ENCODE assay signal across 8 cellular contexts in the genomic region with DNA sequence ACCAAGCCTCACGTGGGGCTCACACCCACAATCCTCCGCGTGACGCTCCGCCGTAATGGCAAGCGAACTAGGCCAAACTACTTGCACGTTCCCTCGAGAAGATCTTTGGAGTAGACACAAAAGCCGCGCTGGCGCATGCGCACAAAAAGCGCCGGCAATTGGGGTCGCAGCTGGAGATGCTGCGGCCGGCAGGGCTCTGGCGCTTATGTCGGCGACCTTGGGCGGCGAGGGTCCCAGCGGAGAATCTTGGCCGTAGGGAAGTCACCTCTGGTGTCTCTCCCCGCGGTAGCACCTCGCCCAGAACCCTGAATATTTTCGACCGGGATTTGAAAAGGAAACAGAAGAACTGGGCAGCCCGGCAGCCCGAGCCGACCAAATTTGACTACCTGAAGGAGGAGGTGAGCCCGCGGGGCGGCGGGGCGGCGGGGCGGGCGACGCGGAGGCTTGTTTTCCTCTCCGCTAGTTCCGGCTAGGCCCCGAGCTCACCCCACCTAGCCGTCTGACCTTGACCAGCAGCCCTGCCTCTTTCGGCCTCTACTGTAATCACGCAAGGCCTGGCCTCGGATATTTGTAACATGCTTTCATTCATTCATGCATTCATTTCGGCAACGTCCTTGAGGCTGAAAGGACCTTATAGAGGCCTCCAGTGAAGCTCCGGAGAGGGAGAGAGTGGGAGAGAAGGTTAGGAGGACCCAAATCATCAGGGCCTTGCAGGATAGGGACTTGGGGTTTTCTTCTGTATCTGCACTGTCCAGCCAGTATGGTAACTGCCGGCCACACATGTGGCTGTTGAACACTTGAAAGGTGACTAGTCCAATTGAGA. TPM values are rescaled to one million over a fixed set of nuclear protein-coding genes. Genes with fewer than 3 reads are reported as not detected.
DNase-seq lines count a peak whose midpoint lies in the region; ATAC-seq and TF ChIP-seq lines count a peak whose summit lies in the region.

A gene with protein sequence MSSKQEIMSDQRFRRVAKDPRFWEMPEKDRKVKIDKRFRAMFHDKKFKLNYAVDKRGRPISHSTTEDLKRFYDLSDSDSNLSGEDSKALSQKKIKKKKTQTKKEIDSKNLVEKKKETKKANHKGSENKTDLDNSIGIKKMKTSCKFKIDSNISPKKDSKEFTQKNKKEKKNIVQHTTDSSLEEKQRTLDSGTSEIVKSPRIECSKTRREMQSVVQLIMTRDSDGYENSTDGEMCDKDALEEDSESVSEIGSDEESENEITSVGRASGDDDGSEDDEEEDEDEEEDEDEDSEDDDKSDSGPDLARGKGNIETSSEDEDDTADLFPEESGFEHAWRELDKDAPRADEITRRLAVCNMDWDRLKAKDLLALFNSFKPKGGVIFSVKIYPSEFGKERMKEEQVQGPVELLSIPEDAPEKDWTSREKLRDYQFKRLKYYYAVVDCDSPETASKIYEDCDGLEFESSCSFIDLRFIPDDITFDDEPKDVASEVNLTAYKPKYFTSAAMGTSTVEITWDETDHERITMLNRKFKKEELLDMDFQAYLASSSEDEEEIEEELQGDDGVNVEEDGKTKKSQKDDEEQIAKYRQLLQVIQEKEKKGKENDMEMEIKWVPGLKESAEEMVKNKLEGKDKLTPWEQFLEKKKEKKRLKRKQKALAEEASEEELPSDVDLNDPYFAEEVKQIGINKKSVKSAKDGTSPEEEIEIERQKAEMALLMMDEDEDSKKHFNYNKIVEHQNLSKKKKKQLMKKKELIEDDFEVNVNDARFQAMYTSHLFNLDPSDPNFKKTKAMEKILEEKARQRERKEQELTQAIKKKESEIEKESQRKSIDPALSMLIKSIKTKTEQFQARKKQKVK (minus strand): TSS at position 27 of the 823 bp plus-strand sequence. CDS start 1,779 bp downstream, outside the sequence.
A gene with protein sequence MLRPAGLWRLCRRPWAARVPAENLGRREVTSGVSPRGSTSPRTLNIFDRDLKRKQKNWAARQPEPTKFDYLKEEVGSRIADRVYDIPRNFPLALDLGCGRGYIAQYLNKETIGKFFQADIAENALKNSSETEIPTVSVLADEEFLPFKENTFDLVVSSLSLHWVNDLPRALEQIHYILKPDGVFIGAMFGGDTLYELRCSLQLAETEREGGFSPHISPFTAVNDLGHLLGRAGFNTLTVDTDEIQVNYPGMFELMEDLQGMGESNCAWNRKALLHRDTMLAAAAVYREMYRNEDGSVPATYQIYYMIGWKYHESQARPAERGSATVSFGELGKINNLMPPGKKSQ (plus strand): TSS at position 136 of the 823 bp plus-strand sequence. CDS start 41 bp downstream, at position 177.

- H3K79me1 ChIP-seq in IMR-90 (ENCODE audit: low read depth in 1 of 2, low read length in 2 of 2): peaks cover 13 to 35% of the 10 kb centered on the region in 2 experiments; a peak in 3 of 4 replicates

- H3K56ac ChIP-seq in IMR-90 (ENCODE audit: extremely low read depth, insufficient read depth, low read length): peak within 1 kb of the TSS; percentile 87

- H3K4me1 ChIP-seq in IMR-90 (ENCODE audit: control insufficient read depth, insufficient read depth, low read length): peaks cover 3% of the 10 kb centered on the region
- H3K4me1 ChIP-seq in mononuclear cell (ENCODE audit: insufficient read depth, low read length): peaks cover 21% of the 10 kb centered on the region

- H3K9ac ChIP-seq in IMR-90 (ENCODE audit: low read depth, low read length): peak within 1 kb of the TSS; percentile 99

- intact Hi-C loops in IMR-90 (cut with micrococcal nuclease): loop anchor here (5.0 to 10.0 kb wide), 3 partner anchors 150 to 668 kb away; a partner anchor contains a TSS

- H4K91ac ChIP-seq in IMR-90 (ENCODE audit: insufficient read depth, low read depth, low read length): peak within 1 kb of the TSS; percentile 53

- TF ChIP-seq RAD21 in IMR-90 (IDR thresholded peaks at IDR 0.05; ENCODE audit: low read length): no peak

- H3K14ac ChIP-seq in IMR-90 (replicated peaks; ENCODE audit: low read depth, low read length): peak within 1 kb of the TSS; percentile 96

- H4K8ac ChIP-seq in IMR-90 (ENCODE audit: low read depth in 2 of 2, low read length in 2 of 2): peak within 1 kb of the TSS; percentile 50 to 84

- CTCF ChIA-PET in IMR-90 (lab: Yijun Ruan, JAX): interaction anchor here (2.8 kb wide), 1 partner anchor 13 kb away, joined by 8 read pairs; no protein-coding TSS in a partner anchor

- peak within 1 kb of the TSS; percentile 83 for H2AK9ac ChIP-seq in IMR-90 (replicated peaks; ENCODE audit: low read depth, low read length, poor library complexity)

- H3K4ac ChIP-seq in IMR-90 (ENCODE audit: low read depth, low read length): peak within 1 kb of the TSS; percentile 80

- H4K20me1 ChIP-seq in IMR-90 (ENCODE audit: insufficient read depth, low read length): peaks cover 4% of the 10 kb centered on the region; the same call in 1 of the 2 replicates

- dilution Hi-C loops in IMR-90 (cut with HindIII; ENCODE audit: low sequenced_read_pairs, unreplicated experiment): no loop called here

- H3K27ac ChIP-seq in IMR-90 (ENCODE audit: insufficient read depth, low read length): peak within 1 kb of the TSS; percentile 69

- H3K9me3 ChIP-seq in IMR-90 (ENCODE audit: control insufficient read depth, insufficient read depth, low read length) (no peaks in the 10 kb centered on the region), mononuclear cell (ENCODE audit: low read depth, low read length) (no peaks in the 10 kb centered on the region)

- no peak within 1 kb of the TSS for H2BK15ac ChIP-seq in IMR-90 (ENCODE audit: low read depth, low read length)

- BruUV-seq in IMR-90 (replicated peaks; lab: Mats Ljungman, UMichigan): TSS peak; percentile 52

- peak; percentile 36; the same call in 1 of the 2 replicates for TF ChIP-seq POLR2A in IMR-90 (IDR thresholded peaks at IDR 0.05; ENCODE audit: low read depth, low read length)

- peak within 1 kb of the TSS; percentile 35 for H2BK5ac ChIP-seq in IMR-90 (ENCODE audit: low read depth, low read length, poor library complexity, severe bottlenecking)

- H3K27me3 ChIP-seq in IMR-90 (ENCODE audit: control insufficient read depth, insufficient read depth, low read length): no peaks in the 10 kb centered on the region
- H3K27me3 ChIP-seq in mononuclear cell (ENCODE audit: insufficient read depth, low read length): no peaks in the 10 kb centered on the region

- peak within 1 kb of the TSS; percentile 84 for H3K4me2 ChIP-seq in IMR-90 (ENCODE audit: low read depth, low read length)

- H4K5ac ChIP-seq in IMR-90 (ENCODE audit: low read depth, low read length): peak within 1 kb of the TSS; percentile 65

- peaks cover 11% of the 10 kb centered on the region for H3K36me3 ChIP-seq in IMR-90 (ENCODE audit: control insufficient read depth, insufficient read depth, low read length)

- TF ChIP-seq CTCF in IMR-90 (conservative IDR thresholded peaks at IDR 0.05; ENCODE audit: low read depth, low read length) (no peak), epithelial cell of esophagus (IDR thresholded peaks at IDR 0.05; ENCODE audit: insufficient read depth, low read depth, low read length, missing control alignments) (no peak)

- DNase-seq in DMS 273 (lab: John Stamatoyannopoulos, UW; ENCODE audit: unreplicated experiment): peak; percentile 98
- DNase-seq in IMR-90: peak; percentile 97
- peak; percentile 97 for DNase-seq in OCI-M1 (lab: John Stamatoyannopoulos, UW)
- peak; percentile 92 for DNase-seq in activated T-cell treated with anti-CD3 and anti-CD28 coated beads for 24 hours (ENCODE audit: low read depth)
- peak; percentile 97 for DNase-seq in epithelial cell of esophagus (ENCODE audit: low read depth)
- DNase-seq in stimulated activated CD8-positive, alpha-beta memory T cell treated with anti-CD3 and anti-CD28 coated beads, Interleukin-4, amount 100 ng/mL, for 1 hour (ENCODE audit: low read depth in 2 of 2, low spot score in 1 of 2): peak; percentile 75 to 86

- no peak within 1 kb of the TSS for H2BK20ac ChIP-seq in IMR-90 (ENCODE audit: low read depth, low read length)

- peak within 1 kb of the TSS; percentile 88 for H3K23ac ChIP-seq in IMR-90 (ENCODE audit: low read depth, low read length)

- peak within 1 kb of the TSS; percentile 92 for H2AFZ ChIP-seq in IMR-90 (replicated peaks; ENCODE audit: low read length, poor library complexity)

- H2AK5ac ChIP-seq in IMR-90 (ENCODE audit: low read depth, low read length): peak within 1 kb of the TSS; percentile 31; the same call in 1 of the 2 replicates

- ATAC-seq in GM21528 (IDR thresholded peaks at IDR 0.05; ENCODE audit: low FRiP score, unreplicated experiment) (peak; percentile 94), IMR-90 (ENCODE audit: low read depth) (peak; percentile 97)

- H3K18ac ChIP-seq in IMR-90 (ENCODE audit: low read depth, low read length): peak within 1 kb of the TSS; percentile 13; the same call in 1 of the 2 replicates

- H3K4me3 ChIP-seq in IMR-90 (ENCODE audit: insufficient read depth, low read depth, low read length) (peak within 1 kb of the TSS; percentile 68), epithelial cell of esophagus (ENCODE audit: low read length) (peak within 1 kb of the TSS; percentile 90), mononuclear cell (ENCODE audit: low read length) (peak within 1 kb of the TSS; percentile 92)

- POLR2A ChIA-PET in IMR-90 (lab: Charles Lee; ENCODE audit: unreplicated experiment): interaction anchor here (0.6 to 1.1 kb wide), 2 partner anchors 10 to 669 kb away, joined by 3 to 13 read pairs; no protein-coding TSS in a partner anchor

- in situ Hi-C loops in IMR-90 (cut with MboI; ENCODE audit: low sequenced_read_pairs): no loop called here

- peaks cover 3% of the 10 kb centered on the region; the same call in 1 of the 2 replicates for H3K9me1 ChIP-seq in IMR-90 (ENCODE audit: insufficient read depth, low read length)

- WGBS in IMR-90 (ENCODE audit: extremely low coverage in 2 of 2, insufficient read length in 1 of 2), 2 experiments: 0% methylated on average over 29 of the region's 54 CpGs; no CpG with 5 or more reads in 1 of the 2 experiments

- H2BK120ac ChIP-seq in IMR-90 (ENCODE audit: low read depth, low read length): 0 out of 2 replicates have a peak within 1 kb of the TSS, but pooled peaks have one; percentile 38

RNA-seq across cellular contexts. Expression of the first gene that starts in this region (rescaled TPM):
- 2.7 and 5.3 TPM in 2 replicates for total RNA-seq in IMR-90 (2012; rRNA removed)
- 2.1 and 2.6 TPM in 2 replicates for polyA plus RNA-seq in IMR-90 (2012; rRNA removed)
- polyA plus RNA-seq in IMR-90 (2012; cell fraction: cytosol; rRNA removed): 0.09 and 0.14 TPM in 2 replicates
- 0.09 and 0.94 TPM in 2 replicates for polyA plus RNA-seq in IMR-90 (2012; cell fraction: nucleus; rRNA removed; ENCODE audit: low replicate concordance)
- total RNA-seq in mononuclear cell: 7.0 TPM

RNA-seq across cellular contexts. Expression of the second gene that starts in this region (rescaled TPM):
- total RNA-seq in IMR-90 (2012; rRNA removed) (6.8 and 22.8 TPM in 2 replicates), mononuclear cell (32.8 TPM)
- 11.9 and 12.3 TPM in 2 replicates for polyA plus RNA-seq in IMR-90 (2012; rRNA removed)
- polyA plus RNA-seq in IMR-90 (2012; cell fraction: cytosol; rRNA removed): 2.0 and 3.3 TPM in 2 replicates
- 2.2 and 28.3 TPM in 2 replicates for polyA plus RNA-seq in IMR-90 (2012; cell fraction: nucleus; rRNA removed; ENCODE audit: low replicate concordance)

Comparison
In these comparisons a context has a peak if more than half of its experiments do, and no peak if none do; other contexts are left out.
1. Peak in every context shown above with its lines: DNase-seq, ATAC-seq, H3K4me3 ChIP-seq and H3K27ac ChIP-seq.